21 cellular contexts compared by ENCODE assay signal in genomic region chr19:55667958-55668357, GRCh38. TPM values are rescaled to one million over a fixed set of nuclear protein-coding genes. Genes with fewer than 3 reads are reported as not detected.
DNase-seq lines count a peak whose midpoint lies in the region; ATAC-seq and TF ChIP-seq lines count a peak whose summit lies in the region.
"Had no signal": no experiment of that assay in that cellular context is flagged by ENCODE, and none has a peak within 500 bp of the region (broad histone marks: within the 10 kb centered on the region; RNA-seq: fewer than 3 reads in every experiment).

No MANE protein-coding gene starts in this region.

- no peak for DNase-seq in GM23338 (ENCODE audit: low spot score)
- peak; percentile 83 to 85 for DNase-seq in PC-9
- DNase-seq in epithelial cell of esophagus (ENCODE audit: low read depth): peak; percentile 67
- peak in 1 of 3 donors; percentile 56 for DNase-seq in mucosa of descending colon
- DNase-seq in stimulated activated naive CD8-positive, alpha-beta T cell treated with anti-CD3 and anti-CD28 coated beads, Interleukin-15, amount 100 ng/mL, for 72 hours: no peak
- DNase-seq in activated CD4-positive, CD25-positive, alpha-beta regulatory T cell treated with anti-CD3 and anti-CD28 coated beads, Interleukin-2, amount 50 U/mL, for 72 hours: no peak
- DNase-seq in hepatic stellate cell (ENCODE audit: low spot score): no peak
- DNase-seq: activated CD4-positive, alpha-beta T cell treated with anti-CD3 and anti-CD28 coated beads for 4 hours; CD4-positive, alpha-beta T cell; DND-41; H7; left cardiac atrium; NCI-H1417 treated with DMSO at 0.1 percent for 48 hours; NCI-H526; Right ventricle myocardium superior; sigmoid colon; T-cell had no signal

- no TSS peak for BruUV-seq in PC-9 (replicated peaks; lab: Mats Ljungman, UMichigan)

- H4K20me1 ChIP-seq in GM23338 (replicated peaks; ENCODE audit: insufficient read depth) (peaks cover 39% of the 10 kb centered on the region), PC-9 (ENCODE audit: insufficient read depth) (peaks cover 93% of the 10 kb centered on the region)

- CTCF ChIA-PET in PC-9 (lab: Charles Lee): interaction anchor here (1.3 kb wide), 1 partner anchor 13 kb away, joined by 8 read pairs; the partner anchor contains the start of gene U2AF2

- H3K27me3 ChIP-seq in GM23338 (ENCODE audit: insufficient read depth) (no peaks in the 10 kb centered on the region), PC-9 (ENCODE audit: insufficient read depth, low read depth) (no peaks in the 10 kb centered on the region)
- H3K27me3 ChIP-seq: sigmoid colon had no signal

- H3K79me2 ChIP-seq in GM23338 (replicated peaks; ENCODE audit: insufficient read depth) (peaks cover 78% of the 10 kb centered on the region), PC-9 (ENCODE audit: low read depth) (peaks cover 98% of the 10 kb centered on the region)

- peaks cover 5% of the 10 kb centered on the region; the same call in 1 of the 3 replicates for H3K9me3 Mint-ChIP-seq in GM23338
- H3K9me3 Mint-ChIP-seq in stimulated activated naive CD8-positive, alpha-beta T cell treated with anti-CD3 and anti-CD28 coated beads, Interleukin-15, amount 100 ng/mL, for 72 hours: no peaks in the 10 kb centered on the region
- H3K9me3 Mint-ChIP-seq: CD4-positive, alpha-beta T cell; dendritic cell treated with granulocyte-macrophage colony-stimulating factor and Interleukin-4, amounts not matched to agents 40 ng/mL and 50 ng/mL, for 4 days; nephron; stimulated activated effector memory CD8-positive, alpha-beta T cell treated with anti-CD3 and anti-CD28 coated beads, Interleukin-12 subunit alpha, Interleukin-12 subunit beta, amount 100 ng/mL, for 72 hours; T-cell had no signal

- no peaks in the 10 kb centered on the region for H3K9me3 ChIP-seq in PC-9 (ENCODE audit: insufficient read depth, low read depth)
- no peaks in the 10 kb centered on the region for H3K9me3 ChIP-seq in mucosa of descending colon
- H3K9me3 ChIP-seq: sigmoid colon had no signal

- H2AFZ ChIP-seq in GM23338 (no peak overlapping the region), PC-9 (no peak overlapping the region)

- H3K4me1 Mint-ChIP-seq in GM23338: peaks cover 20% of the 10 kb centered on the region
- H3K4me1 Mint-ChIP-seq in stimulated activated naive CD8-positive, alpha-beta T cell treated with anti-CD3 and anti-CD28 coated beads, Interleukin-15, amount 100 ng/mL, for 72 hours: peaks cover 75% of the 10 kb centered on the region

- H3K4me3 Mint-ChIP-seq in GM23338: no peak overlapping the region
- H3K4me3 Mint-ChIP-seq in stimulated activated naive CD8-positive, alpha-beta T cell treated with anti-CD3 and anti-CD28 coated beads, Interleukin-15, amount 100 ng/mL, for 72 hours: no peak overlapping the region
- H3K4me3 Mint-ChIP-seq: CD4-positive, alpha-beta T cell; dendritic cell treated with granulocyte-macrophage colony-stimulating factor and Interleukin-4, amounts not matched to agents 40 ng/mL and 50 ng/mL, for 4 days; nephron; stimulated activated effector memory CD8-positive, alpha-beta T cell treated with anti-CD3 and anti-CD28 coated beads, Interleukin-12 subunit alpha, Interleukin-12 subunit beta, amount 100 ng/mL, for 72 hours; T-cell had no signal

- H3K9me2 ChIP-seq in GM23338 (ENCODE audit: insufficient read depth): no peaks in the 10 kb centered on the region
- no peaks in the 10 kb centered on the region for H3K9me2 ChIP-seq in PC-9 (ENCODE audit: insufficient read depth)

- H3K36me3 ChIP-seq in GM23338 (ENCODE audit: insufficient read depth) (peaks cover 32% of the 10 kb centered on the region), PC-9 (ENCODE audit: low read depth) (peaks cover 52% of the 10 kb centered on the region), mucosa of descending colon (ENCODE audit: low read depth) (peaks cover 21% of the 10 kb centered on the region)

- H3K27ac ChIP-seq in GM23338 (ENCODE audit: low read depth) (peak overlapping the region; percentile 79; the same call in 1 of the 2 replicates), PC-9 (no peak overlapping the region)
- H3K27ac ChIP-seq: sigmoid colon had no signal

- H3K4me1 ChIP-seq in GM23338 (ENCODE audit: insufficient read depth) (peaks cover 12% of the 10 kb centered on the region), PC-9 (replicated peaks; ENCODE audit: insufficient read depth) (peaks cover 56% of the 10 kb centered on the region), mucosa of descending colon (ENCODE audit: low read depth) (no peaks in the 10 kb centered on the region)
- H3K4me1 ChIP-seq: sigmoid colon had no signal

- no peak overlapping the region; the same call in 1 of the 2 replicates for H3K27ac Mint-ChIP-seq in GM23338
- H3K27ac Mint-ChIP-seq in stimulated activated naive CD8-positive, alpha-beta T cell treated with anti-CD3 and anti-CD28 coated beads, Interleukin-15, amount 100 ng/mL, for 72 hours: no peak overlapping the region
- H3K27ac Mint-ChIP-seq: CD4-positive, alpha-beta T cell; dendritic cell treated with granulocyte-macrophage colony-stimulating factor and Interleukin-4, amounts not matched to agents 40 ng/mL and 50 ng/mL, for 4 days; nephron; stimulated activated effector memory CD8-positive, alpha-beta T cell treated with anti-CD3 and anti-CD28 coated beads, Interleukin-12 subunit alpha, Interleukin-12 subunit beta, amount 100 ng/mL, for 72 hours had no signal

- intact Hi-C loops in PC-9 (cut with micrococcal nuclease; ENCODE audit: unreplicated experiment): no loop called here
- intact Hi-C loops in mucosa of descending colon (cut with DNase I, micrococcal nuclease): no loop called here

- POLR2A ChIA-PET in PC-9 (lab: Charles Lee; ENCODE audit: unreplicated experiment): interaction anchor here (0.6 to 1.0 kb wide), 2 partner anchors 14 to 1219 kb away, joined by 11 to 13 read pairs; partner anchors contain the start of gene LENG8

- H3K4me2 ChIP-seq in GM23338 (no peak overlapping the region), PC-9 (peak overlapping the region; percentile 51)

- H3K27me3 Mint-ChIP-seq in GM23338 (ENCODE audit: insufficient read depth, low read depth, poor library complexity): peaks cover 38% of the 10 kb centered on the region
- H3K27me3 Mint-ChIP-seq in stimulated activated naive CD8-positive, alpha-beta T cell treated with anti-CD3 and anti-CD28 coated beads, Interleukin-15, amount 100 ng/mL, for 72 hours: no peaks in the 10 kb centered on the region
- H3K27me3 Mint-ChIP-seq: CD4-positive, alpha-beta T cell; dendritic cell treated with granulocyte-macrophage colony-stimulating factor and Interleukin-4, amounts not matched to agents 40 ng/mL and 50 ng/mL, for 4 days; T-cell had no signal

- ATAC-seq in GM23338 (no peak), mucosa of descending colon (peak; percentile 83), HG02973 (IDR thresholded peaks at IDR 0.05; ENCODE audit: unreplicated experiment) (no peak)
- no peak for ATAC-seq in stimulated activated naive CD8-positive, alpha-beta T cell treated with anti-CD3 and anti-CD28 coated beads, Interleukin-15, amount 100 ng/mL, for 72 hours
- ATAC-seq: left cardiac atrium; stimulated activated effector memory CD8-positive, alpha-beta T cell treated with anti-CD3 and anti-CD28 coated beads, Interleukin-12 subunit alpha, Interleukin-12 subunit beta, amount 100 ng/mL, for 72 hours; T-cell had no signal

- TF ChIP-seq CTCF in GM23338 (conservative IDR thresholded peaks at IDR 0.05; ENCODE audit: low read depth in 2 of 2) (no peak), PC-9 (conservative IDR thresholded peaks at IDR 0.05) (no peak), epithelial cell of esophagus (IDR thresholded peaks at IDR 0.05; ENCODE audit: insufficient read depth, low read depth, low read length, missing control alignments) (no peak), mucosa of descending colon (IDR thresholded peaks at IDR 0.05) (no peak)

- H3K36me3 Mint-ChIP-seq in GM23338 (ENCODE audit: low read depth): peaks cover 92% of the 10 kb centered on the region

- H3K4me3 ChIP-seq in GM23338 (no peak overlapping the region), PC-9 (no peak overlapping the region), epithelial cell of esophagus (ENCODE audit: low read length) (no peak overlapping the region), mucosa of descending colon (no peak overlapping the region)
- H3K4me3 ChIP-seq: sigmoid colon had no signal

- H3F3A ChIP-seq in GM23338 (replicated peaks; ENCODE audit: low read depth): peaks cover 30% of the 10 kb centered on the region
- H3F3A ChIP-seq in PC-9 (ENCODE audit: insufficient read depth, low read depth): peaks cover 89% of the 10 kb centered on the region

TF ChIP-seq in GM23338, 12 proteins besides CTCF, POLR2A, EP300 and RAD21 (continues in another document):
- no peak for TF ChIP-seq STAT1 (IDR thresholded peaks at IDR 0.05; ENCODE audit: unreplicated experiment)
- no peak for TF ChIP-seq ZNF331 (CRISPR knock-in tag; IDR thresholded peaks at IDR 0.05; ENCODE audit: low read depth)
- TF ChIP-seq JUNB (IDR thresholded peaks at IDR 0.05; ENCODE audit: unreplicated experiment): no peak
- no peak for TF ChIP-seq ZNF114 (CRISPR knock-in tag; IDR thresholded peaks at IDR 0.05)

RNA-seq across cellular contexts. Expression of gene EPN1, which starts 7.1 kb away (rescaled TPM):
- total RNA-seq in GM23338 (2014; rRNA removed; shearing (Covaris generic)): 208 and 223 TPM in 2 replicates
- polyA plus RNA-seq in GM23338 (2016; fragmentation: Nextera tagmentation; extraction: Ambion mirVana): 47.1 and 48.9 TPM in 2 replicates
- 232 and 274 TPM in 2 replicates for total RNA-seq in PC-9 (2021)
- 100 to 1,000 TPM; 156 to 251 (median 192) TPM for total RNA-seq in mucosa of descending colon

RNA-seq across cellular contexts. Expression of gene U2AF2, which starts 13.1 kb away (rescaled TPM):
- total RNA-seq in GM23338 (2014; rRNA removed; shearing (Covaris generic)): 233 and 234 TPM in 2 replicates
- polyA plus RNA-seq in GM23338 (2016; fragmentation: Nextera tagmentation; extraction: Ambion mirVana): 73.1 and 75.2 TPM in 2 replicates
- 252 and 323 TPM in 2 replicates for total RNA-seq in PC-9 (2021)
- total RNA-seq in mucosa of descending colon: 100 to 1,000 TPM; 162 to 194 (median 163) TPM

RNA-seq across cellular contexts. Expression of gene CCDC106, which starts 19.9 kb away (rescaled TPM):
- 8.2 and 12.0 TPM in 2 replicates for total RNA-seq in GM23338 (2014; rRNA removed; shearing (Covaris generic))
- 17.6 and 19.9 TPM in 2 replicates for polyA plus RNA-seq in GM23338 (2016; fragmentation: Nextera tagmentation; extraction: Ambion mirVana)
- total RNA-seq in PC-9 (2021): 3.2 and 6.7 TPM in 2 replicates
- 10 to 100 TPM in 1 of 3 donors, 1 to 10 TPM in 2; 5.5 to 14.8 (median 6.3) TPM for total RNA-seq in mucosa of descending colon

RNA-seq across cellular contexts. Expression of gene ZNF581, which starts 24.5 kb away (rescaled TPM):
- 67.2 and 87.6 TPM in 2 replicates for total RNA-seq in GM23338 (2014; rRNA removed; shearing (Covaris generic))
- polyA plus RNA-seq in GM23338 (2016; fragmentation: Nextera tagmentation; extraction: Ambion mirVana): 48.5 and 50.7 TPM in 2 replicates
- total RNA-seq in PC-9 (2021) (53.5 and 81.9 TPM in 2 replicates), mucosa of descending colon (10 to 100 TPM; 15.2 to 22.5 (median 20.1) TPM)

RNA-seq across cellular contexts. Expression of gene ZNF580, which starts 27.2 kb away (rescaled TPM):
- total RNA-seq in GM23338 (2014; rRNA removed; shearing (Covaris generic)): 10.9 and 18.7 TPM in 2 replicates
- polyA plus RNA-seq in GM23338 (2016; fragmentation: Nextera tagmentation; extraction: Ambion mirVana): 23.6 and 23.9 TPM in 2 replicates
- 56.6 and 64.7 TPM in 2 replicates for total RNA-seq in PC-9 (2021)
- 10 to 100 TPM; 29.6 to 46.0 (median 31.6) TPM for total RNA-seq in mucosa of descending colon

Comparison
In these comparisons a context has a peak if more than half of its experiments do, and no peak if none do; other contexts are left out.
1. DNase-seq: peak in PC-9 (2 of 2) and epithelial cell of esophagus (single experiment); none in GM23338 (single experiment), stimulated activated naive CD8-positive, alpha-beta T cell treated with anti-CD3 and anti-CD28 coated beads, Interleukin-15, amount 100 ng/mL, for 72 hours (0 of 2), activated CD4-positive, CD25-positive, alpha-beta regulatory T cell treated with anti-CD3 and anti-CD28 coated beads, Interleukin-2, amount 50 U/mL, for 72 hours (single experiment) and hepatic stellate cell (single experiment).